In genomic region chr15:65650312-65651041, GRCh38 we compare ENCODE assay signal across 34 cellular contexts. TPM values are rescaled to one million over a fixed set of nuclear protein-coding genes. Genes with fewer than 3 reads are reported as not detected.
A peak's percentile ranks its signal among the peaks of the same experiment; 100 is the strongest.
DNase-seq lines count a peak whose midpoint lies in the region; ATAC-seq and TF ChIP-seq lines count a peak whose summit lies in the region.
"Had no signal": no experiment of that assay in that cellular context is flagged by ENCODE, and none has a peak within 500 bp of the region (broad histone marks: within the 10 kb centered on the region; RNA-seq: fewer than 3 reads in every experiment).

No MANE protein-coding gene starts in this region.

- H2AFZ ChIP-seq in neural progenitor cell (replicated peaks), result no peak overlapping the region

- H3K4me3 Mint-ChIP-seq in T-helper 2 cell treated with Interferon-gamma antibody and Interleukin-4, amounts not matched to agents 5 μg/mL and 100 μg/mL, for 36 hours, result no peak overlapping the region
- no peak overlapping the region for H3K4me3 Mint-ChIP-seq in CD8-positive, alpha-beta memory T cell
- no peak overlapping the region for H3K4me3 Mint-ChIP-seq in T-helper 17 cell
- peak overlapping the region; percentile 14 for H3K4me3 Mint-ChIP-seq in memory B cell
- no peak overlapping the region for H3K4me3 Mint-ChIP-seq in neural progenitor cell
- no peak overlapping the region for H3K4me3 Mint-ChIP-seq in activated CD8-positive, alpha-beta T cell treated with anti-CD3 and anti-CD28 coated beads, Interleukin-2, amount 10 ng/mL, durations not matched to agents 7 days and 5 days
- H3K4me3 Mint-ChIP-seq: HFFc6 had no signal

- H3K9me3 Mint-ChIP-seq in T-helper 2 cell treated with Interferon-gamma antibody and Interleukin-4, amounts not matched to agents 5 μg/mL and 100 μg/mL, for 36 hours, result no peaks in the 10 kb centered on the region
- H3K9me3 Mint-ChIP-seq in CD8-positive, alpha-beta memory T cell, result no peaks in the 10 kb centered on the region
- no peaks in the 10 kb centered on the region for H3K9me3 Mint-ChIP-seq in memory B cell
- no peaks in the 10 kb centered on the region for H3K9me3 Mint-ChIP-seq in neural progenitor cell
- no peaks in the 10 kb centered on the region for H3K9me3 Mint-ChIP-seq in activated CD8-positive, alpha-beta T cell treated with anti-CD3 and anti-CD28 coated beads, Interleukin-2, amount 10 ng/mL, durations not matched to agents 7 days and 5 days (ENCODE audit: insufficient read depth)
- H3K9me3 Mint-ChIP-seq: HFFc6 had no signal

- H3K79me2 ChIP-seq in neural progenitor cell (ENCODE audit: low read depth), result no peaks in the 10 kb centered on the region

- no peak for ATAC-seq in T-helper 17 cell
- ATAC-seq in memory B cell (ENCODE audit: low read depth), result peak; percentile 21
- no peak for ATAC-seq in HG03571 (IDR thresholded peaks at IDR 0.05; ENCODE audit: unreplicated experiment)
- no peak for ATAC-seq in activated CD8-positive, alpha-beta T cell treated with anti-CD3 and anti-CD28 coated beads, Interleukin-2, amount 10 ng/mL, durations not matched to agents 7 days and 5 days
- ATAC-seq: body of pancreas, esophagus mucosa, foreskin keratinocyte, PC-3, sciatic nerve had no signal

- H3K36me3 ChIP-seq in CD8-positive, alpha-beta memory T cell (ENCODE audit: insufficient read depth, low read length), result peaks cover 6% of the 10 kb centered on the region
- no peaks in the 10 kb centered on the region for H3K36me3 ChIP-seq in neural progenitor cell
- H3K36me3 ChIP-seq: prostate gland had no signal

- H3K27me3 Mint-ChIP-seq in T-helper 2 cell treated with Interferon-gamma antibody and Interleukin-4, amounts not matched to agents 5 μg/mL and 100 μg/mL, for 36 hours (ENCODE audit: low read depth), result no peaks in the 10 kb centered on the region
- no peaks in the 10 kb centered on the region for H3K27me3 Mint-ChIP-seq in CD8-positive, alpha-beta memory T cell
- H3K27me3 Mint-ChIP-seq in T-helper 17 cell (no peaks in the 10 kb centered on the region), memory B cell (no peaks in the 10 kb centered on the region), neural progenitor cell (ENCODE audit: insufficient read depth, low read depth) (no peaks in the 10 kb centered on the region)
- no peaks in the 10 kb centered on the region for H3K27me3 Mint-ChIP-seq in activated CD8-positive, alpha-beta T cell treated with anti-CD3 and anti-CD28 coated beads, Interleukin-2, amount 10 ng/mL, durations not matched to agents 7 days and 5 days (ENCODE audit: low read depth)

- DNase-seq in T-helper 2 cell treated with Interferon-gamma antibody and Interleukin-4, amounts not matched to agents 5 μg/mL and 100 μg/mL, for 36 hours (ENCODE audit: low spot score), result no peak
- DNase-seq in T-helper 2 cell (no peak), T-helper 17 cell (no peak), memory B cell (ENCODE audit: low spot score in 2 of 2) (no peak), neural progenitor cell (ENCODE audit: low spot score) (no peak)
- no peak for DNase-seq in CD8-positive, alpha-beta memory T cell
- no peak for DNase-seq in activated CD8-positive, alpha-beta T cell treated with anti-CD3 and anti-CD28 coated beads, Interleukin-2, amount 10 ng/mL, durations not matched to agents 7 days and 5 days
- DNase-seq: activated CD4-positive, alpha-beta T cell treated with anti-CD3 and anti-CD28 coated beads for 1 hour; activated T-cell treated with anti-CD3 and anti-CD28 coated beads, Interleukin-2, amount 50 U/mL, for 1 hour; body of pancreas; cerebellar nuclear complex; dermis blood vessel endothelial cell; DND-41; foreskin keratinocyte; GF-D8; GOT3; head of caudate nucleus; HFFc6; KG1; left ventricle myocardium inferior; mesendoderm; MG63; NCI-H2029; NCI-H524 treated with DMSO at 0.1 percent for 48 hours; PC-3; SK-N-SH; stimulated activated CD4-positive, alpha-beta T cell treated with anti-CD3 and anti-CD28 coated beads, Interleukin-12 subunit alpha, Interleukin-12 subunit beta, amount 100 ng/mL, for 4 hours; stimulated activated CD4-positive, alpha-beta T cell treated with anti-CD3 and anti-CD28 coated beads, Interleukin-2, amount 100 ng/mL, for 48 hours had no signal

- no peaks in the 10 kb centered on the region for H4K20me1 ChIP-seq in neural progenitor cell (ENCODE audit: low read depth)

- POLR2A ChIA-PET in CD8-positive, alpha-beta memory T cell (lab: Charles Lee), result no interaction called here
- POLR2A ChIA-PET in activated CD8-positive, alpha-beta T cell treated with anti-CD3 and anti-CD28 coated beads, Interleukin-2, amount 10 ng/mL, durations not matched to agents 7 days and 5 days (lab: Charles Lee), result interaction anchor here (0.6 kb wide), 1 partner anchor 19 kb away, joined by 3 read pairs; no protein-coding TSS in a partner anchor

- no peaks in the 10 kb centered on the region for H3F3A ChIP-seq in neural progenitor cell (ENCODE audit: low read depth)

- H3K36me3 Mint-ChIP-seq in T-helper 2 cell treated with Interferon-gamma antibody and Interleukin-4, amounts not matched to agents 5 μg/mL and 100 μg/mL, for 36 hours (ENCODE audit: low read depth), result peaks cover 8% of the 10 kb centered on the region
- H3K36me3 Mint-ChIP-seq in CD8-positive, alpha-beta memory T cell, result peaks cover 0 to 46% (median 8%) of the 10 kb centered on the region in 3 donors
- H3K36me3 Mint-ChIP-seq in T-helper 17 cell (ENCODE audit: low read depth) (peaks cover 2% of the 10 kb centered on the region), memory B cell (peaks cover 15% of the 10 kb centered on the region), neural progenitor cell (peaks cover 3% of the 10 kb centered on the region)
- H3K36me3 Mint-ChIP-seq in activated CD8-positive, alpha-beta T cell treated with anti-CD3 and anti-CD28 coated beads, Interleukin-2, amount 10 ng/mL, durations not matched to agents 7 days and 5 days (ENCODE audit: low read depth), result peaks cover 34% of the 10 kb centered on the region

- peak overlapping the region; percentile 18 for H3K27ac Mint-ChIP-seq in T-helper 2 cell treated with Interferon-gamma antibody and Interleukin-4, amounts not matched to agents 5 μg/mL and 100 μg/mL, for 36 hours
- H3K27ac Mint-ChIP-seq in CD8-positive, alpha-beta memory T cell, result peak overlapping the region in 6 of 8 donors; percentile 16 to 96 (median 50)
- H3K27ac Mint-ChIP-seq in T-helper 17 cell, result peak overlapping the region; percentile 27
- peak overlapping the region; percentile 45 for H3K27ac Mint-ChIP-seq in memory B cell
- H3K27ac Mint-ChIP-seq in neural progenitor cell, result no peak overlapping the region
- no peak overlapping the region for H3K27ac Mint-ChIP-seq in activated CD8-positive, alpha-beta T cell treated with anti-CD3 and anti-CD28 coated beads, Interleukin-2, amount 10 ng/mL, durations not matched to agents 7 days and 5 days
- H3K27ac Mint-ChIP-seq: HFFc6 had no signal

- H3K4me1 ChIP-seq in CD8-positive, alpha-beta memory T cell (ENCODE audit: insufficient read depth, low read length), result no peaks in the 10 kb centered on the region
- no peaks in the 10 kb centered on the region for H3K4me1 ChIP-seq in neural progenitor cell
- H3K4me1 ChIP-seq: body of pancreas, prostate gland, tibial nerve had no signal

- H3K27me3 ChIP-seq in CD8-positive, alpha-beta memory T cell (ENCODE audit: insufficient read depth, low read length, poor library complexity, severe bottlenecking), result no peaks in the 10 kb centered on the region
- no peaks in the 10 kb centered on the region for H3K27me3 ChIP-seq in neural progenitor cell
- H3K27me3 ChIP-seq: body of pancreas, foreskin keratinocyte, MG63, tibial nerve had no signal

- no peak overlapping the region for H3K9ac ChIP-seq in neural progenitor cell
- H3K9ac ChIP-seq: SK-N-SH had no signal

- H3K4me2 ChIP-seq in neural progenitor cell, result no peak overlapping the region
- H3K4me2 ChIP-seq: SK-N-SH had no signal

- no peak overlapping the region for H3K27ac ChIP-seq in CD8-positive, alpha-beta memory T cell (ENCODE audit: low read depth, low read length)
- no peak overlapping the region for H3K27ac ChIP-seq in neural progenitor cell
- H3K27ac ChIP-seq: 22Rv1, body of pancreas, foreskin keratinocyte, left ventricle myocardium inferior, prostate gland, tibial nerve had no signal

- H3K4me3 ChIP-seq in CD8-positive, alpha-beta memory T cell (ENCODE audit: low read length), result no peak overlapping the region
- no peak overlapping the region for H3K4me3 ChIP-seq in neural progenitor cell
- H3K4me3 ChIP-seq: body of pancreas, left ventricle myocardium inferior, MG63, prostate gland, tibial nerve had no signal

- H3K4me1 Mint-ChIP-seq in T-helper 2 cell treated with Interferon-gamma antibody and Interleukin-4, amounts not matched to agents 5 μg/mL and 100 μg/mL, for 36 hours (ENCODE audit: low read depth), result peaks cover 5% of the 10 kb centered on the region
- H3K4me1 Mint-ChIP-seq in CD8-positive, alpha-beta memory T cell, result peaks cover 5 to 8% (median 8%) of the 10 kb centered on the region in 3 donors
- peaks cover 14% of the 10 kb centered on the region for H3K4me1 Mint-ChIP-seq in T-helper 17 cell
- peaks cover 8% of the 10 kb centered on the region for H3K4me1 Mint-ChIP-seq in memory B cell
- H3K4me1 Mint-ChIP-seq in neural progenitor cell, result no peaks in the 10 kb centered on the region
- H3K4me1 Mint-ChIP-seq in activated CD8-positive, alpha-beta T cell treated with anti-CD3 and anti-CD28 coated beads, Interleukin-2, amount 10 ng/mL, durations not matched to agents 7 days and 5 days (ENCODE audit: low read depth), result peaks cover 5% of the 10 kb centered on the region

- H3K9me3 ChIP-seq in CD8-positive, alpha-beta memory T cell (ENCODE audit: low read length), result no peaks in the 10 kb centered on the region
- no peaks in the 10 kb centered on the region for H3K9me3 ChIP-seq in T-helper 17 cell (ENCODE audit: control insufficient read depth, low read length, poor library complexity, severe bottlenecking)
- no peaks in the 10 kb centered on the region for H3K9me3 ChIP-seq in neural progenitor cell (ENCODE audit: low read depth)
- H3K9me3 ChIP-seq: body of pancreas, left ventricle myocardium inferior, MG63, prostate gland, SK-N-SH, tibial nerve had no signal

- CTCF ChIA-PET in CD8-positive, alpha-beta memory T cell (lab: Charles Lee), result no interaction called here
- CTCF ChIA-PET in activated CD8-positive, alpha-beta T cell treated with anti-CD3 and anti-CD28 coated beads, Interleukin-2, amount 10 ng/mL, durations not matched to agents 7 days and 5 days (lab: Charles Lee), result interaction anchor here (1.4 to 2.9 kb wide), 3 partner anchors 12 to 183 kb away, joined by 4 to 12 read pairs (median 5); no protein-coding TSS in a partner anchor

- TF ChIP-seq CTCF in neural progenitor cell (IDR thresholded peaks at IDR 0.05), result no peak

RNA-seq across cellular contexts. Expression of gene SLC24A1, which starts 28.7 kb away (rescaled TPM):
- total RNA-seq in CD8-positive, alpha-beta memory T cell, result 1 to 10 TPM; 4.2 to 4.3 TPM
- polyA plus RNA-seq in CD8-positive, alpha-beta memory T cell, result 3.8 TPM
- total RNA-seq in T-helper 17 cell (1 to 10 TPM; 4.0 to 5.9 TPM), neural progenitor cell (ENCODE audit: low replicate concordance) (6.0 and 10.6 TPM in 2 replicates)
- total RNA-seq in activated CD8-positive, alpha-beta T cell treated with anti-CD3 and anti-CD28 coated beads, Interleukin-2, amount 10 ng/mL, durations not matched to agents 7 days and 5 days, result 1 to 10 TPM; 3.7 to 4.5 TPM

RNA-seq across cellular contexts. Expression of gene INTS14, which starts 39.5 kb away (rescaled TPM):
- 10 to 100 TPM; 62.0 to 64.7 TPM for total RNA-seq in CD8-positive, alpha-beta memory T cell
- 29.9 TPM for polyA plus RNA-seq in CD8-positive, alpha-beta memory T cell
- total RNA-seq in T-helper 17 cell (10 to 100 TPM; 19.2 to 23.7 TPM), neural progenitor cell (ENCODE audit: low replicate concordance) (40.2 and 54.2 TPM in 2 replicates)
- 10 to 100 TPM; 41.2 to 43.5 TPM for total RNA-seq in activated CD8-positive, alpha-beta T cell treated with anti-CD3 and anti-CD28 coated beads, Interleukin-2, amount 10 ng/mL, durations not matched to agents 7 days and 5 days

Comparison
In these comparisons a context has a peak if more than half of its experiments do, and no peak if none do; other contexts are left out.
1. H3K27ac Mint-ChIP-seq: peak in T-helper 2 cell treated with Interferon-gamma antibody and Interleukin-4, amounts not matched to agents 5 μg/mL and 100 μg/mL, for 36 hours (single experiment), CD8-positive, alpha-beta memory T cell (6 of 8), T-helper 17 cell (single experiment) and memory B cell (single experiment); none in neural progenitor cell (single experiment) and activated CD8-positive, alpha-beta T cell treated with anti-CD3 and anti-CD28 coated beads, Interleukin-2, amount 10 ng/mL, durations not matched to agents 7 days and 5 days (single experiment).